8 cellular contexts compared by ENCODE assay signal in genomic region chr11:123195182-123196059, GRCh38. TPM values are rescaled to one million over a fixed set of nuclear protein-coding genes. Genes with fewer than 3 reads are reported as not detected.
DNase-seq lines count a peak whose midpoint lies in the region; TF ChIP-seq lines count a peak whose summit lies in the region.

TSS of gene CLMP (minus strand) at chr11:123195248. CDS start at chr11:123194940, 308 bp downstream.

- H3K9me3 ChIP-seq in HUES6 (ENCODE audit: control insufficient read depth, insufficient read depth, low read depth, low read length) = no peaks in the 10 kb centered on the region
- no peaks in the 10 kb centered on the region for H3K9me3 ChIP-seq in ascending aorta
- H3K9me3 ChIP-seq in iPS-18a (ENCODE audit: control insufficient read depth, low read depth, low read length) = no peaks in the 10 kb centered on the region

- H3K27ac ChIP-seq in HUES6 (ENCODE audit: low read depth, low read length) (peak within 1 kb of the TSS; percentile 37; the same call in 1 of the 2 replicates), ascending aorta (peak within 1 kb of the TSS; percentile 92 to 96), iPS-18a (ENCODE audit: low read length) (no peak within 1 kb of the TSS)

- H3K27me3 ChIP-seq in HUES6 (ENCODE audit: control insufficient read depth, insufficient read depth, low read length) (peaks cover 7% of the 10 kb centered on the region), ascending aorta (no peaks in the 10 kb centered on the region), iPS-18a (ENCODE audit: control insufficient read depth, insufficient read depth, low read length) (peaks cover 25% of the 10 kb centered on the region)

- DNase-seq in AG20443 (ENCODE audit: low spot score) = peak; percentile 85
- DNase-seq in ascending aorta (ENCODE audit: low spot score in 2 of 2) = peak; percentile 54 to 87
- peak; percentile 68 for DNase-seq in skeletal muscle cell (ENCODE audit: low read depth)
- DNase-seq in dermis blood vessel endothelial cell = no peak
- DNase-seq in NCI-H345 (lab: John Stamatoyannopoulos, UW) = no peak
- no peak for DNase-seq in NCI-H128 (lab: John Stamatoyannopoulos, UW; ENCODE audit: unreplicated experiment)

- no peak for TF ChIP-seq CTCF in ascending aorta (IDR thresholded peaks at IDR 0.05)

- H3K4me3 ChIP-seq in HUES6 (ENCODE audit: low read depth, low read length) (peak within 1 kb of the TSS; percentile 72), ascending aorta (peak within 1 kb of the TSS; percentile 76 to 79), iPS-18a (ENCODE audit: low read length) (peak within 1 kb of the TSS; percentile 57), skeletal muscle cell (ENCODE audit: low read depth, low read length) (peak within 1 kb of the TSS; percentile 87)

- H3K36me3 ChIP-seq in HUES6 (ENCODE audit: control insufficient read depth, insufficient read depth, low read length) (no peaks in the 10 kb centered on the region), ascending aorta (no peaks in the 10 kb centered on the region), iPS-18a (ENCODE audit: control insufficient read depth, low read depth, low read length) (no peaks in the 10 kb centered on the region)

- intact Hi-C loops in ascending aorta (cut with DNase I) = loop anchor here (2.0 kb wide), 5 partner anchors 37 to 85 kb away; no protein-coding TSS in a partner anchor

- peaks cover 53% of the 10 kb centered on the region for H3K4me1 ChIP-seq in HUES6 (ENCODE audit: control insufficient read depth, insufficient read depth, low read length)
- H3K4me1 ChIP-seq in ascending aorta = peaks cover 0 to 13% of the 10 kb centered on the region in 2 donors
- H3K4me1 ChIP-seq in iPS-18a (ENCODE audit: control insufficient read depth, low read depth, low read length) = peaks cover 34% of the 10 kb centered on the region

- H3K9ac ChIP-seq in HUES6 (ENCODE audit: low read length) (peak within 1 kb of the TSS; percentile 87), iPS-18a (ENCODE audit: low read length) (peak within 1 kb of the TSS; percentile 55)

RNA-seq across cellular contexts. Expression of gene CLMP, which starts in this region (rescaled TPM):
- total RNA-seq in ascending aorta (70.6 TPM), dermis blood vessel endothelial cell (0.17 and 1.3 TPM in 2 replicates)

Comparison
In these comparisons a context has a peak if more than half of its experiments do, and no peak if none do; other contexts are left out.
1. RNA of gene CLMP (total RNA-seq): 70.6 TPM in ascending aorta (single experiment); 0.17 to 1.3 TPM in dermis blood vessel endothelial cell; every median in the first group is over 10 times any median in the second.
2. DNase-seq: peak in AG20443 (single experiment), ascending aorta (2 of 2) and skeletal muscle cell (single experiment); none in dermis blood vessel endothelial cell (single experiment), NCI-H345 (single experiment) and NCI-H128 (single experiment).
3. Peak in every context shown above with its lines, with median percentiles within 50 percentile points of each other: H3K4me3 ChIP-seq.